In genomic region chr6:55047433-55048044, GRCh38 we compare ENCODE assay signal across 13 cellular contexts.
DNase-seq lines count a peak whose midpoint lies in the region; ATAC-seq lines count a peak whose summit lies in the region.
"Had no signal": no experiment of that assay in that cellular context is flagged by ENCODE, and none has a peak within 500 bp of the region (broad histone marks: within the 10 kb centered on the region; RNA-seq: fewer than 3 reads in every experiment).

No MANE protein-coding gene starts in this region.

- DNase-seq in SIG-M5 treated with dmso at 0.1 percent for 504 hours (lab: John Stamatoyannopoulos, UW; ENCODE audit: unreplicated experiment) (peak; percentile 71), SIG-M5 (lab: John Stamatoyannopoulos, UW) (no peak), HT1080 (ENCODE audit: low read depth) (peak; percentile 29), RPMI7951 (ENCODE audit: low read depth) (peak; percentile 18), pons (ENCODE audit: low spot score) (peak; percentile 78), T1000 (lab: John Stamatoyannopoulos, UW) (no peak)
- DNase-seq: activated CD8-positive, alpha-beta memory T cell treated with anti-CD3 and anti-CD28 coated beads, Interleukin-2, amount 50 U/mL, for 48 hours; activated naive CD8-positive, alpha-beta T cell treated with anti-CD3 and anti-CD28 coated beads, Interleukin-2, amount 50 U/mL, for 24 hours; Karpas-422; NCI-H2171 treated with DMSO at 0.1 percent for 48 hours; SHP77 had no signal

- ATAC-seq in activated CD4-positive, CD25-positive, alpha-beta regulatory T cell treated with anti-CD3 and anti-CD28 coated beads, Interleukin-2, amount 50 U/mL, for 24 hours = no peak
- no peak for ATAC-seq in HG02884 (IDR thresholded peaks at IDR 0.05; ENCODE audit: unreplicated experiment)
- ATAC-seq: activated naive CD8-positive, alpha-beta T cell treated with anti-CD3 and anti-CD28 coated beads, Interleukin-2, amount 50 U/mL, for 24 hours had no signal

Comparison
In these comparisons a context has a peak if more than half of its experiments do, and no peak if none do; other contexts are left out.
1. DNase-seq: peak in SIG-M5 treated with dmso at 0.1 percent for 504 hours (single experiment), HT1080 (single experiment), RPMI7951 (single experiment) and pons (single experiment); none in SIG-M5 (single experiment) and T1000 (single experiment).